In the genomic region with DNA sequence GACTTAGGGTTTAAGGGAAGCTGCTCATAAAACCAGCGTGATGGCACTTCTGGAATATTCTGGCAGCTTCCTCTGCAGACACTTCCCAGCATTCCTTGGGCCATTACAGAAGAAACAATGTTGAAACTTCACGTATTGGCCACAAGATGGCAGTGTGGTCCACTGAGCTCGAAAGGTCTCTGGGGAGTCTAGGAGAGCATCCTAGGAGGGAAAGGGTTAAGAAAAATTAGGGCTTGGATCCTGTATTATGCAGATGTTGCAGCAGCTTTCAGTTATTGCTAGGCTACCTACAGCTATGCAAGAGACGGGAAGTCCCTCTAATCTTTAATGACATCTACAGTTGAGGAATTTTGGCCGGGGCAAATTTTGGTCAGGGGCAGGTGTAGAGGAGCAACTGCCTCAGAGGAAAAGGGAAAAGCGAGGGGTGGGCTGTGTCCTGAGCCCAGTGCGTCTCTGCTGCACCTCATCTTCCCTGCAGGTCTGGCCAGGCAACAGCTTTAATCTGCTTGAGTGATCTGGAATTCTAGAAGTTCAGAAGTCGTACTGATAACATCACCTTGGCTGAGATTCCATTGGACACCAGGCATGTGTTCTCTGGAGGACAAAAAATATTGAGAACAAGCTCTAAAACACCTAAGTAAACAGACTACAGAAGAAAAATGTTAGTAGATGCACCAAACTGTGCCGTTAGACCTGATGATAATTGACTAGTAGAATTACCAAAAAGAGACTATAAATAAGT, we compare ENCODE assay signal across 8 cellular contexts.
DNase-seq lines count a peak whose midpoint lies in the region; ATAC-seq and TF ChIP-seq lines count a peak whose summit lies in the region.

No MANE protein-coding gene starts in this region.

- TF ChIP-seq CTCF in Panc1 (IDR thresholded peaks at IDR 0.05) (peak; percentile 78), endodermal cell (conservative IDR thresholded peaks at IDR 0.05) (peak; percentile 80)

- no peak overlapping the region for H3K4me3 Mint-ChIP-seq in endodermal cell
- H3K4me3 Mint-ChIP-seq in naive thymus-derived CD4-positive, alpha-beta T cell: peak overlapping the region in 9 of 10 donors; percentile 22 to 84 (median 71)

- no peaks in the 10 kb centered on the region for H3K36me3 ChIP-seq in Panc1 (ENCODE audit: control insufficient read depth, insufficient read depth, low read length)
- no peaks in the 10 kb centered on the region for H3K36me3 ChIP-seq in endodermal cell (ENCODE audit: control insufficient read depth, insufficient read depth, low read length)
- H3K36me3 ChIP-seq in naive thymus-derived CD4-positive, alpha-beta T cell (ENCODE audit: control insufficient read depth in 2 of 3, insufficient read depth in 3 of 3, low read length in 3 of 3): no peaks in the 10 kb centered on the region

- H3K4me1 ChIP-seq in Panc1 (ENCODE audit: control insufficient read depth, insufficient read depth, low read length) (no peaks in the 10 kb centered on the region), endodermal cell (ENCODE audit: control insufficient read depth, insufficient read depth, low read length) (no peaks in the 10 kb centered on the region)
- peaks cover 13 to 76% of the 10 kb centered on the region in 2 donors for H3K4me1 ChIP-seq in naive thymus-derived CD4-positive, alpha-beta T cell (ENCODE audit: control insufficient read depth in 2 of 2, insufficient read depth in 2 of 2, low read length in 2 of 2)

- in situ Hi-C loops in Panc1 (cut with HindIII; ENCODE audit: low pct_unique_long_range_greater_than_20kb, low sequenced_read_pairs): no loop called here

- BruUV-seq in Panc1 (replicated peaks; lab: Mats Ljungman, UMichigan): no TSS peak

- no peak overlapping the region for H3K27ac Mint-ChIP-seq in endodermal cell
- H3K27ac Mint-ChIP-seq in naive thymus-derived CD4-positive, alpha-beta T cell: peak overlapping the region; percentile 43 to 96 (median 90)

- H3K4me3 ChIP-seq in Panc1 (ENCODE audit: low read depth in 2 of 2, low read length in 2 of 2) (no peak overlapping the region), endodermal cell (ENCODE audit: low read length) (no peak overlapping the region)
- H3K4me3 ChIP-seq in naive thymus-derived CD4-positive, alpha-beta T cell (ENCODE audit: low read length): no peak overlapping the region

- H3K27me3 Mint-ChIP-seq in endodermal cell (ENCODE audit: insufficient read depth): peaks cover 8% of the 10 kb centered on the region
- H3K27me3 Mint-ChIP-seq in naive thymus-derived CD4-positive, alpha-beta T cell: no peaks in the 10 kb centered on the region

- H3K4me1 Mint-ChIP-seq in endodermal cell: no peaks in the 10 kb centered on the region
- H3K4me1 Mint-ChIP-seq in naive thymus-derived CD4-positive, alpha-beta T cell: peaks cover 48 to 94% (median 85%) of the 10 kb centered on the region in 7 donors

- WGBS in endodermal cell (ENCODE audit: insufficient coverage in 1 of 2, insufficient read length in 1 of 2), 2 experiments: 58 to 70% methylated on average over 6 to 9 of the region's 9 CpGs

- POLR2A ChIA-PET in Panc1 (lab: Charles Lee): interaction anchor here (0.7 kb wide), 1 partner anchor 118 kb away, joined by 3 read pairs; no protein-coding TSS in a partner anchor
- POLR2A ChIA-PET in naive thymus-derived CD4-positive, alpha-beta T cell (lab: Charles Lee): interaction anchor here (1.0 to 4.4 kb wide), 7 partner anchors 10 to 333 kb away, joined by 3 to 40 read pairs (median 5); no protein-coding TSS in a partner anchor

- intact Hi-C loops in Panc1 (cut with micrococcal nuclease; ENCODE audit: unreplicated experiment): no loop called here
- intact Hi-C loops in naive thymus-derived CD4-positive, alpha-beta T cell (cut with micrococcal nuclease): loop anchor here (1.0 kb wide), 2 partner anchors 8 to 15 kb away; no protein-coding TSS in a partner anchor

- ATAC-seq in GM19372 (IDR thresholded peaks at IDR 0.05; ENCODE audit: low read depth, unreplicated experiment) (peak; percentile 71), HG03196 (IDR thresholded peaks at IDR 0.05; ENCODE audit: unreplicated experiment) (peak; percentile 76), Panc1 (peak; percentile 74; the same call in 1 of the 2 replicates)
- peak; percentile 62 for ATAC-seq in naive thymus-derived CD4-positive, alpha-beta T cell

- no peak overlapping the region for H3K9ac ChIP-seq in endodermal cell (ENCODE audit: extremely low read depth, low read length, poor library complexity, severe bottlenecking)

- H3K9me3 Mint-ChIP-seq in endodermal cell: no peaks in the 10 kb centered on the region
- H3K9me3 Mint-ChIP-seq in naive thymus-derived CD4-positive, alpha-beta T cell: no peaks in the 10 kb centered on the region

- DNase-seq in NCI-H1694 treated with DMSO at 0.1 percent for 48 hours (lab: John Stamatoyannopoulos, UW): peak; percentile 3
- no peak for DNase-seq in NCI-H1694 (lab: John Stamatoyannopoulos, UW)
- no peak for DNase-seq in Panc1 (ENCODE audit: low read depth, low spot score)
- DNase-seq in endodermal cell: peak; percentile 69
- DNase-seq in naive thymus-derived CD4-positive, alpha-beta T cell: peak in 2 of 9 donors; percentile 27 to 32
- DNase-seq in stimulated activated naive CD4-positive, alpha-beta T cell treated with Interleukin-2 at 50 U/mL for 16 hours (lab: John Stamatoyannopoulos, UW): no peak

- H3K27ac ChIP-seq in Panc1 (ENCODE audit: low read length) (no peak overlapping the region), endodermal cell (ENCODE audit: low read depth, low read length) (no peak overlapping the region)
- peak overlapping the region; percentile 62 for H3K27ac ChIP-seq in naive thymus-derived CD4-positive, alpha-beta T cell (ENCODE audit: low read depth, low read length)

- no peaks in the 10 kb centered on the region for H3K9me3 ChIP-seq in Panc1 (ENCODE audit: control insufficient read depth, insufficient read depth, low read depth, low read length)
- no peaks in the 10 kb centered on the region for H3K9me3 ChIP-seq in endodermal cell (ENCODE audit: control insufficient read depth, low read length)
- H3K9me3 ChIP-seq in naive thymus-derived CD4-positive, alpha-beta T cell (ENCODE audit: control insufficient read depth in 2 of 3, low read length in 3 of 3): no peaks in the 10 kb centered on the region

- H3K36me3 Mint-ChIP-seq in endodermal cell (ENCODE audit: low read depth): no peaks in the 10 kb centered on the region
- H3K36me3 Mint-ChIP-seq in naive thymus-derived CD4-positive, alpha-beta T cell: no peaks in the 10 kb centered on the region

- H3K27me3 ChIP-seq in Panc1 (ENCODE audit: control insufficient read depth, insufficient read depth, low read length) (peaks cover 3% of the 10 kb centered on the region; the same call in 1 of the 2 replicates), endodermal cell (ENCODE audit: control insufficient read depth, insufficient read depth, low read length, poor library complexity, severe bottlenecking) (no peaks in the 10 kb centered on the region)
- no peaks in the 10 kb centered on the region for H3K27me3 ChIP-seq in naive thymus-derived CD4-positive, alpha-beta T cell (ENCODE audit: control insufficient read depth in 2 of 2, insufficient read depth in 2 of 2, low read length in 2 of 2)

- CTCF ChIA-PET in Panc1 (lab: Charles Lee): interaction anchor here (0.6 to 1.6 kb wide), 2 partner anchors 23 to 859 kb away, joined by 3 to 10 read pairs; no protein-coding TSS in a partner anchor
- CTCF ChIA-PET in naive thymus-derived CD4-positive, alpha-beta T cell (lab: Charles Lee): interaction anchor here (0.7 to 18.8 kb wide), 13 partner anchors 13 to 801 kb away, joined by 3 to 452 read pairs (median 4); no protein-coding TSS in a partner anchor

Comparison
In these comparisons a context has a peak if more than half of its experiments do, and no peak if none do; other contexts are left out.
1. DNase-seq: peak in NCI-H1694 treated with DMSO at 0.1 percent for 48 hours (single experiment) and endodermal cell (single experiment); none in NCI-H1694 (single experiment), Panc1 (single experiment) and stimulated activated naive CD4-positive, alpha-beta T cell treated with Interleukin-2 at 50 U/mL for 16 hours (single experiment).
2. Peak in every context shown above with its lines, with median percentiles within 50 percentile points of each other: ATAC-seq.